Comparison of ENCODE assay signal across 2 cellular contexts in genomic region chr20:63537525-63538203, GRCh38.
TF ChIP-seq lines count a peak whose summit lies in the region.

No MANE protein-coding gene starts in this region.

TF ChIP-seq in A549, 52 proteins besides CTCF, POLR2A, EP300 and RAD21 (continues in another document):
- TF ChIP-seq FOXS1 (CRISPR knock-in tag; IDR thresholded peaks at IDR 0.05) = no peak
- TF ChIP-seq HEYL (CRISPR knock-in tag; IDR thresholded peaks at IDR 0.05) = no peak
- 0 out of 2 replicates have a peak, but pooled peaks have one; percentile 22 for TF ChIP-seq TP53 (CRISPR knock-in tag; IDR thresholded peaks at IDR 0.05)
- TF ChIP-seq ATOH8 (CRISPR knock-in tag; IDR thresholded peaks at IDR 0.05; ENCODE audit: low read depth) = no peak
- TF ChIP-seq ZFP36 (IDR thresholded peaks at IDR 0.05; ENCODE audit: borderline replicate concordance, partially characterized antibody) = peak; percentile 100
- TF ChIP-seq NPAS2 (CRISPR knock-in tag; IDR thresholded peaks at IDR 0.05; ENCODE audit: borderline replicate concordance) = no peak
- TF ChIP-seq BCL3 (IDR thresholded peaks at IDR 0.05) = peak; percentile 30; the same call in 2 of the 3 replicates
- no peak for TF ChIP-seq HOXB13 (CRISPR knock-in tag; IDR thresholded peaks at IDR 0.05; ENCODE audit: low read depth)
- no peak for TF ChIP-seq HES2 (IDR thresholded peaks at IDR 0.05)
- no peak for TF ChIP-seq CBX2 (IDR thresholded peaks at IDR 0.05; ENCODE audit: borderline replicate concordance, low read depth)
- TF ChIP-seq PHF8 (IDR thresholded peaks at IDR 0.05; ENCODE audit: borderline replicate concordance, low read depth) = peak; percentile 54; the same call in 1 of the 2 replicates
- TF ChIP-seq CHD2 (IDR thresholded peaks at IDR 0.05; ENCODE audit: low read length, partially characterized antibody) = no peak
- no peak for TF ChIP-seq ESRRA (IDR thresholded peaks at IDR 0.05; ENCODE audit: borderline replicate concordance, low read length)
- no peak for TF ChIP-seq SREBF2 (IDR thresholded peaks at IDR 0.05)
- TF ChIP-seq CBX8 (IDR thresholded peaks at IDR 0.05) = no peak
- TF ChIP-seq NR3C1 (IDR thresholded peaks at IDR 0.05) = no peak
- TF ChIP-seq ZNF302 (CRISPR knock-in tag; IDR thresholded peaks at IDR 0.05) = no peak
- peak; percentile 9; the same call in 1 of the 2 replicates for TF ChIP-seq MYC (IDR thresholded peaks at IDR 0.05; ENCODE audit: borderline replicate concordance, low read length)
- TF ChIP-seq FOSL2 (IDR thresholded peaks at IDR 0.05) = no peak
- no peak for TF ChIP-seq FOSL2 (CRISPR knock-in tag; IDR thresholded peaks at IDR 0.05)
- TF ChIP-seq RCOR1 (IDR thresholded peaks at IDR 0.05; ENCODE audit: low read depth, low read length) = no peak
- TF ChIP-seq MAZ (IDR thresholded peaks at IDR 0.05; ENCODE audit: borderline replicate concordance, low read depth, low read length) = 0 out of 2 replicates have a peak, but pooled peaks have one; percentile 39
- TF ChIP-seq SMC3 (IDR thresholded peaks at IDR 0.05) = peak; percentile 92
- no peak for TF ChIP-seq ZSCAN20 (CRISPR knock-in tag; IDR thresholded peaks at IDR 0.05)
- TF ChIP-seq TFCP2L1 (CRISPR knock-in tag; IDR thresholded peaks at IDR 0.05) = no peak; the same call in 1 of the 2 replicates
- no peak for TF ChIP-seq CHD4 (IDR thresholded peaks at IDR 0.05; ENCODE audit: borderline replicate concordance)
- TF ChIP-seq JUNB (IDR thresholded peaks at IDR 0.05) = no peak
- no peak for TF ChIP-seq FOSB (CRISPR knock-in tag; IDR thresholded peaks at IDR 0.05)
- TF ChIP-seq EHF (CRISPR knock-in tag; IDR thresholded peaks at IDR 0.05) = 0 out of 2 replicates have a peak, but pooled peaks have one; percentile 49
- no peak for TF ChIP-seq HDAC2 (IDR thresholded peaks at IDR 0.05)
- peak; percentile 42 for TF ChIP-seq GATA3 (IDR thresholded peaks at IDR 0.05; ENCODE audit: borderline replicate concordance)
- no peak for TF ChIP-seq ELK1 (IDR thresholded peaks at IDR 0.05; ENCODE audit: low read depth, low read length)
- no peak for TF ChIP-seq ZC3H11A (IDR thresholded peaks at IDR 0.05)
- TF ChIP-seq RARB (CRISPR knock-in tag; IDR thresholded peaks at IDR 0.05) = no peak
- no peak for TF ChIP-seq BHLHE40 (IDR thresholded peaks at IDR 0.05; ENCODE audit: low read depth, low read length)
- no peak for TF ChIP-seq USF2 (IDR thresholded peaks at IDR 0.05)
- no peak for TF ChIP-seq EHMT2 (IDR thresholded peaks at IDR 0.05; ENCODE audit: low read depth)
- TF ChIP-seq PBX3 (IDR thresholded peaks at IDR 0.05) = peak; percentile 77
- TF ChIP-seq RFX5 (IDR thresholded peaks at IDR 0.05) = no peak
- no peak for TF ChIP-seq MAFK (IDR thresholded peaks at IDR 0.05; ENCODE audit: partially characterized antibody)

TF ChIP-seq in K562, 482 proteins besides CTCF, POLR2A, EP300 and RAD21 (continues in another document):
- TF ChIP-seq HMGN3 (IDR thresholded peaks at IDR 0.05; ENCODE audit: borderline replicate concordance, extremely low read depth, insufficient read length, low read depth, low read length) (peak; percentile 67), GABPA (tag; conservative IDR thresholded peaks at IDR 0.05; ENCODE audit: low read depth) (peak; percentile 68), JUND (IDR thresholded peaks at IDR 0.05; ENCODE audit: borderline replicate concordance, low read depth, low read length) (peak; percentile 36; the same call in 1 of the 2 replicates), JUND (tag; IDR thresholded peaks at IDR 0.05; ENCODE audit: borderline replicate concordance, low read depth, low read length) (no peak; the same call in 2 of the 3 replicates), FOXP1 (CRISPR knock-in tag; IDR thresholded peaks at IDR 0.05) (0 out of 2 replicates have a peak, but pooled peaks have one; percentile 40), MAX (CRISPR knock-in tag; IDR thresholded peaks at IDR 0.05) (peak; percentile 29), XRCC5 (IDR thresholded peaks at IDR 0.05; ENCODE audit: low read depth, low read length) (0 out of 2 replicates have a peak, but pooled peaks have one; percentile 43), TCF7L2 (IDR thresholded peaks at IDR 0.05; ENCODE audit: low read depth, low read length) (no peak), FIP1L1 (IDR thresholded peaks at IDR 0.05; ENCODE audit: low read depth, low read length, poor library complexity, severe bottlenecking) (peak; percentile 54), CXXC5 (CRISPR knock-in tag; IDR thresholded peaks at IDR 0.05) (peak; percentile 24; the same call in 1 of the 2 replicates), CHD4 (IDR thresholded peaks at IDR 0.05; ENCODE audit: insufficient read depth, insufficient replicate concordance, low read depth, low read length, poor library complexity, severe bottlenecking) (no peak), ZFP36 (IDR thresholded peaks at IDR 0.05; ENCODE audit: low read depth, low read length, partially characterized antibody) (peak; percentile 86), COPS2 (conservative IDR thresholded peaks at IDR 0.05) (no peak), MAFK (IDR thresholded peaks at IDR 0.05; ENCODE audit: low read length) (no peak), MYNN (IDR thresholded peaks at IDR 0.05) (peak; percentile 62; the same call in 1 of the 2 replicates), MYNN (CRISPR knock-in tag; IDR thresholded peaks at IDR 0.05) (no peak), HNRNPL (IDR thresholded peaks at IDR 0.05; ENCODE audit: low read depth, low read length) (peak; percentile 82), ZFX (CRISPR knock-in tag; IDR thresholded peaks at IDR 0.05) (peak; percentile 66), BHLHE40 (IDR thresholded peaks at IDR 0.05; ENCODE audit: low read length) (peak; percentile 46), XRCC4 (IDR thresholded peaks at IDR 0.05; ENCODE audit: extremely low read depth, insufficient read depth, insufficient read length) (no peak), TCFL5 (CRISPR knock-in tag; conservative IDR thresholded peaks at IDR 0.05) (no peak), SRF (CRISPR knock-in tag; IDR thresholded peaks at IDR 0.05) (peak in 1 of 2 experiments; percentile 43; a peak in 1 of 4 replicates), PCBP2 (IDR thresholded peaks at IDR 0.05; ENCODE audit: low read depth, low read length, poor library complexity, severe bottlenecking) (no peak), LCOR (CRISPR knock-in tag; IDR thresholded peaks at IDR 0.05) (no peak), MAZ (CRISPR knock-in tag; conservative IDR thresholded peaks at IDR 0.05 in 1 of 2, IDR thresholded peaks at IDR 0.05 in 1 of 2) (peak; percentile 97 to 99), STAG1 (CRISPR knock-in tag; IDR thresholded peaks at IDR 0.05; ENCODE audit: borderline replicate concordance) (peak; percentile 100), SMC3 (conservative IDR thresholded peaks at IDR 0.05; ENCODE audit: insufficient read depth, low read depth, low read length) (peak; percentile 96), POLR2AphosphoS5 (IDR thresholded peaks at IDR 0.05; ENCODE audit: control insufficient read depth, insufficient read depth, low read depth, low read length) (no peak), CBX5 (IDR thresholded peaks at IDR 0.05; ENCODE audit: borderline replicate concordance, low read depth) (peak; percentile 33; the same call in 1 of the 2 replicates), BACH1 (tag; IDR thresholded peaks at IDR 0.05) (no peak), SP1 (CRISPR knock-in tag; IDR thresholded peaks at IDR 0.05) (peak; percentile 44; the same call in 1 of the 2 replicates), PHB (CRISPR knock-in tag; IDR thresholded peaks at IDR 0.05) (no peak), VEZF1 (CRISPR knock-in tag; IDR thresholded peaks at IDR 0.05) (peak; percentile 94), CC2D1A (IDR thresholded peaks at IDR 0.05) (peak; percentile 79), ZKSCAN1 (IDR thresholded peaks at IDR 0.05; ENCODE audit: low read depth, low read length) (peak; percentile 64; the same call in 1 of the 2 replicates), CEBPG (CRISPR knock-in tag; IDR thresholded peaks at IDR 0.05) (no peak), CEBPG (tag; conservative IDR thresholded peaks at IDR 0.05 in 1 of 2, IDR thresholded peaks at IDR 0.05 in 1 of 2) (no peak), RB1 (IDR thresholded peaks at IDR 0.05; ENCODE audit: low read depth) (peak; percentile 87; the same call in 1 of the 2 replicates), RBM14 (IDR thresholded peaks at IDR 0.05; ENCODE audit: borderline replicate concordance, insufficient read depth, low read depth, low read length) (no peak), ZNF75A (CRISPR knock-in tag; IDR thresholded peaks at IDR 0.05) (no peak), ZNF76 (CRISPR knock-in tag; IDR thresholded peaks at IDR 0.05; ENCODE audit: borderline replicate concordance) (0 out of 2 replicates have a peak, but pooled peaks have one; percentile 8), ZBTB11 (CRISPR knock-in tag; IDR thresholded peaks at IDR 0.05) (peak in 2 of 3 experiments; percentile 65 to 87; a peak in 2 of 6 replicates), YY1 (IDR thresholded peaks at IDR 0.05; ENCODE audit: borderline replicate concordance in 1 of 3, control insufficient read depth in 1 of 3, extremely low read depth in 1 of 3, insufficient read depth in 3 of 3, insufficient read length in 1 of 3, insufficient replicate concordance in 2 of 3, low read depth in 1 of 3, low read length in 2 of 3) (peak; percentile 27 to 82 (median 79)), HMG20B (CRISPR knock-in tag; IDR thresholded peaks at IDR 0.05) (no peak), MYC (IDR thresholded peaks at IDR 0.05; ENCODE audit: low read depth, low read length) (peak; percentile 23; the same call in 1 of the 2 replicates), MYC (CRISPR knock-in tag; IDR thresholded peaks at IDR 0.05; ENCODE audit: borderline replicate concordance, low read depth) (no peak), HOXB6 (CRISPR knock-in tag; IDR thresholded peaks at IDR 0.05; ENCODE audit: borderline replicate concordance) (no peak), GTF3C2 (IDR thresholded peaks at IDR 0.05; ENCODE audit: borderline replicate concordance, extremely low read depth, insufficient read length) (no peak), ZNF740 (CRISPR knock-in tag; IDR thresholded peaks at IDR 0.05) (peak; percentile 53; the same call in 1 of the 2 replicates), ZNF740 (tag; IDR thresholded peaks at IDR 0.05) (no peak), TARDBP (IDR thresholded peaks at IDR 0.05) (0 out of 2 replicates have a peak, but pooled peaks have one; percentile 32), ZNF232 (CRISPR knock-in tag; IDR thresholded peaks at IDR 0.05) (no peak), KLF16 (IDR thresholded peaks at IDR 0.05) (0 out of 2 replicates have a peak, but pooled peaks have one; percentile 22)
